8 cellular contexts compared by ENCODE assay signal in genomic region chr3:122795674-122795969, GRCh38. TPM values are rescaled to one million over a fixed set of nuclear protein-coding genes. Genes with fewer than 3 reads are reported as not detected.
A peak's percentile ranks its signal among the peaks of the same experiment; 100 is the strongest.
DNase-seq lines count a peak whose midpoint lies in the region; ATAC-seq and TF ChIP-seq lines count a peak whose summit lies in the region.

No MANE protein-coding gene starts in this region.

- H3K4me1 Mint-ChIP-seq in CD14-positive monocyte (peaks cover 30% of the 10 kb centered on the region), endothelial cell (ENCODE audit: unreplicated experiment) (peaks cover 11% of the 10 kb centered on the region)

- peak overlapping the region; percentile 86 to 94 for H3K4me3 Mint-ChIP-seq in CD14-positive monocyte
- H3K4me3 Mint-ChIP-seq in endothelial cell (ENCODE audit: unreplicated experiment) = peak overlapping the region; percentile 83

- no peaks in the 10 kb centered on the region for H3K27me3 Mint-ChIP-seq in CD14-positive monocyte (ENCODE audit: low read depth in 3 of 3)
- H3K27me3 Mint-ChIP-seq in endothelial cell (ENCODE audit: unreplicated experiment) = peaks cover 4% of the 10 kb centered on the region

- ATAC-seq in GM21529 (IDR thresholded peaks at IDR 0.05; ENCODE audit: unreplicated experiment) (no peak), GM19455 (IDR thresholded peaks at IDR 0.05; ENCODE audit: unreplicated experiment) (no peak), GM21360 (IDR thresholded peaks at IDR 0.05; ENCODE audit: unreplicated experiment) (no peak)

- intact Hi-C loops in CD14-positive monocyte (cut with micrococcal nuclease) = loop anchor here (2.0 to 10.0 kb wide), 3 partner anchors 25 to 1939 kb away; partner anchors contain the start of gene UMPS (in 1 of the 2)
- intact Hi-C loops in OCI-LY7 (cut with micrococcal nuclease; ENCODE audit: unreplicated experiment) = loop anchor here (10.0 kb wide), 1 partner anchor 381 kb away; the partner anchor contains the start of gene WDR5B

- H3K36me3 ChIP-seq in OCI-LY7 (ENCODE audit: insufficient read depth, low read length) = 0 out of 2 replicates have a peak, but pooled peaks cover 4% of the 10 kb centered on the region
- no peaks in the 10 kb centered on the region for H3K36me3 ChIP-seq in neuron (ENCODE audit: insufficient read depth, low read length)

- H3K4me1 ChIP-seq in OCI-LY7 (ENCODE audit: insufficient read depth, low read length, poor library complexity, severe bottlenecking) (peaks cover 30% of the 10 kb centered on the region), neuron (ENCODE audit: insufficient read depth, low read length) (peaks cover 19% of the 10 kb centered on the region)

- DNase-seq in CD14-positive monocyte (ENCODE audit: low spot score) (no peak), OCI-LY7 (ENCODE audit: low spot score) (no peak), endothelial cell (ENCODE audit: low spot score) (no peak), DMS53 treated with DMSO at 0.1 percent for 48 hours (lab: John Stamatoyannopoulos, UW; ENCODE audit: unreplicated experiment) (no peak)

- BruUV-seq in OCI-LY7 (replicated peaks; lab: Mats Ljungman, UMichigan) = no TSS peak

- no peaks in the 10 kb centered on the region for H4K20me1 ChIP-seq in OCI-LY7 (ENCODE audit: insufficient read depth, low read length)

- H3K27ac Mint-ChIP-seq in CD14-positive monocyte (peak overlapping the region; percentile 89 to 100 (median 95)), endothelial cell (ENCODE audit: unreplicated experiment) (no peak overlapping the region)

- CTCF ChIA-PET in OCI-LY7 (lab: Charles Lee; ENCODE audit: unreplicated experiment) = interaction anchor here (0.6 kb wide), 1 partner anchor 242 kb away, joined by 3 read pairs; no protein-coding TSS in a partner anchor

- TF ChIP-seq CTCF in CD14-positive monocyte (IDR thresholded peaks at IDR 0.05) (no peak), OCI-LY7 (conservative IDR thresholded peaks at IDR 0.05; ENCODE audit: low read length) (no peak), endothelial cell (IDR thresholded peaks at IDR 0.05; ENCODE audit: unreplicated experiment) (no peak)

- H3K9me3 ChIP-seq in OCI-LY7 (ENCODE audit: low read length) (no peaks in the 10 kb centered on the region), neuron (ENCODE audit: low read length) (no peaks in the 10 kb centered on the region)

- H3K36me3 Mint-ChIP-seq in CD14-positive monocyte = no peaks in the 10 kb centered on the region
- no peaks in the 10 kb centered on the region for H3K36me3 Mint-ChIP-seq in endothelial cell (ENCODE audit: low read depth, unreplicated experiment)

- peaks cover 0 to 2% (median 0%) of the 10 kb centered on the region in 7 donors for H3K9me3 Mint-ChIP-seq in CD14-positive monocyte
- no peaks in the 10 kb centered on the region for H3K9me3 Mint-ChIP-seq in endothelial cell (ENCODE audit: unreplicated experiment)

- H3K4me3 ChIP-seq in OCI-LY7 (ENCODE audit: low read depth, low read length, poor library complexity, severe bottlenecking) (peak overlapping the region; percentile 85), neuron (ENCODE audit: low read length) (peak overlapping the region; percentile 51)

- H3K27me3 ChIP-seq in neuron (ENCODE audit: insufficient read depth, low read length) = no peaks in the 10 kb centered on the region

- POLR2A ChIA-PET in OCI-LY7 (lab: Charles Lee) = interaction anchor here (0.5 kb wide), 1 partner anchor 116 kb away, joined by 3 read pairs; no protein-coding TSS in a partner anchor

- peaks cover 6% of the 10 kb centered on the region; the same call in 1 of the 2 replicates for H3K79me2 ChIP-seq in OCI-LY7 (ENCODE audit: insufficient read depth, low read depth, low read length)

- peak overlapping the region; percentile 95 for H2AFZ ChIP-seq in OCI-LY7 (ENCODE audit: low read length)
- H2AFZ ChIP-seq in neuron (ENCODE audit: low read depth, low read length) = peak overlapping the region; percentile 33

- no peak overlapping the region for H3K27ac ChIP-seq in OCI-LY7 (ENCODE audit: low read depth, low read length, poor library complexity, severe bottlenecking)

- peak overlapping the region; percentile 90 for H3K4me2 ChIP-seq in OCI-LY7 (ENCODE audit: low read length)

- no peaks in the 10 kb centered on the region for H3K9me2 ChIP-seq in OCI-LY7 (ENCODE audit: insufficient read depth, low read length)

RNA-seq across cellular contexts. Expression of gene SLC49A4, which starts 0.8 kb away (rescaled TPM):
- polyA plus RNA-seq in CD14-positive monocyte = 10 to 100 TPM; 18.6 to 19.0 TPM
- 1.8 and 2.8 TPM in 2 replicates for total RNA-seq in OCI-LY7 (2014; rRNA removed; shearing (Covaris generic))
- total RNA-seq in OCI-LY7 (2022) = 3.3 and 3.4 TPM in 2 replicates
- total RNA-seq in endothelial cell (ENCODE audit: unreplicated experiment) = 10.2 TPM

RNA-seq across cellular contexts. Expression of gene HSPBAP1, which starts 2.0 kb away (rescaled TPM):
- 10 to 100 TPM; 11.7 to 11.9 TPM for polyA plus RNA-seq in CD14-positive monocyte
- total RNA-seq in OCI-LY7 (2014; rRNA removed; shearing (Covaris generic)) = 8.8 and 11.9 TPM in 2 replicates
- total RNA-seq in OCI-LY7 (2022) = 18.6 and 21.2 TPM in 2 replicates
- 11.6 TPM for total RNA-seq in endothelial cell (ENCODE audit: unreplicated experiment)
